In the genomic region with DNA sequence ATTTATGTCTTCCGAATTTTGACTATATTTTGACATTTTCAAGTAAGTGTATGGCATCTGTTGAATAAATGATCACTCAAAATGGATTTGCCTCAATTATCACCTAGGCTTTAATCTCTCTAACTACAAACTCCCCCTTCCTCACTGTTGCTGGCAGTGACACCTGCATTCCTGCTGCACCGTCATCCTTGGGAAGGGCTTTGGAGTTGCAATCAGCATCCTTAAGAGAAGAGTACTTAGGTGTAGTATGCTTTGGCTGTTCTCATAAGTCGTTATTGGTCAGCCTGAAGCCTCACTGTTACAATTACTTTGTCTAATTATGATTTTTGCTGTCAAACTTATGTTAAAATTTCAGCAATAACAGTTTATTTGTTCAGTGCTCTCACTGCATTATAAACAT, we compare ENCODE assay signal across 31 cellular contexts.
"Had no signal": no experiment of that assay in that cellular context is flagged by ENCODE, and none has a peak within 500 bp of the region (broad histone marks: within the 10 kb centered on the region; RNA-seq: fewer than 3 reads in every experiment).

No MANE protein-coding gene starts in this region.

- DNase-seq: activated B cell treated with CpG ODN at 0.5 μM for 24 hours; activated CD4-positive, alpha-beta memory T cell treated with anti-CD3 and anti-CD28 coated beads for 36 hours; activated CD4-positive, alpha-beta T cell treated with anti-CD3 and anti-CD28 coated beads for 4 hours; activated CD4-positive, alpha-beta T cell treated with anti-CD3 and anti-CD28 coated beads, Interleukin-2, amount 10 ng/mL, durations not matched to agents 24 days and 14 days; activated CD4-positive, alpha-beta T cell treated with anti-CD3 and anti-CD28 coated beads, Interleukin-2, amount 50 U/mL, for 1 hour; activated CD4-positive, alpha-beta T cell treated with anti-CD3 and anti-CD28 coated beads, Interleukin-2, amount 50 U/mL, for 4 hours; activated CD4-positive, CD25-positive, alpha-beta regulatory T cell treated with anti-CD3 and anti-CD28 coated beads, Interleukin-2, amount 50 U/mL, for 72 hours; activated CD8-positive, alpha-beta memory T cell treated with anti-CD3 and anti-CD28 coated beads, Interleukin-2, amount 50 U/mL, for 4 hours; activated CD8-positive, alpha-beta T cell treated with anti-CD3 and anti-CD28 coated beads for 36 hours; activated effector memory CD4-positive, alpha-beta T cell treated with anti-CD3 and anti-CD28 coated beads, Interleukin-2, amount 50 U/mL, for 16 hours; activated naive CD4-positive, alpha-beta T cell treated with anti-CD3 and anti-CD28 coated beads, Interleukin-2, amount 10 ng/mL, durations not matched to agents 7 days and 5 days; activated naive CD4-positive, alpha-beta T cell treated with Interleukin-2 at 50 U/mL for 16 hours; activated naive CD8-positive, alpha-beta T cell treated with anti-CD3 and anti-CD28 coated beads for 36 hours; activated T-cell treated with anti-CD3 and anti-CD28 coated beads for 4 hours; activated T-cell treated with anti-CD3 and anti-CD28 coated beads, Interleukin-2, amount 50 U/mL, for 1 hour; activated T-cell treated with anti-CD3 and anti-CD28 coated beads, Interleukin-2, amount 50 U/mL, for 4 hours; activated T-cell treated with anti-CD3 and anti-CD28 coated beads, Interleukin-2, amount 50 U/mL, for 72 hours; adrenal gland; amniotic stem cell; caudate nucleus; cerebellar nuclear complex; SW 1271; T-helper 1 cell; T-helper 2 cell; T-helper 9 cell had no signal

- H3K27ac ChIP-seq: adrenal gland, ascending aorta, cardiac muscle cell, VCaP had no signal

- H3K27me3 ChIP-seq: adrenal gland, ascending aorta, cardiac muscle cell had no signal

- H3K4me1 ChIP-seq: adrenal gland, ascending aorta had no signal

- H3K9me3 ChIP-seq: adrenal gland, ascending aorta had no signal

- H3K36me3 ChIP-seq: adrenal gland, ascending aorta, cardiac muscle cell had no signal

- ATAC-seq: activated CD8-positive, alpha-beta T cell treated with anti-CD3 and anti-CD28 coated beads for 36 hours; activated T-cell treated with anti-CD3 and anti-CD28 coated beads, Interleukin-2, amount 50 U/mL, for 4 hours; activated T-cell treated with anti-CD3 and anti-CD28 coated beads, Interleukin-2, amount 50 U/mL, for 72 hours; activated T-helper 17 cell treated with anti-CD3 and anti-CD28 coated beads, Interleukin-2, amount 50 U/mL, for 72 hours had no signal

- FAIRE-seq: bronchial epithelial cell, TTC549 had no signal

- H3K4me3 ChIP-seq: adrenal gland, ascending aorta, cardiac muscle cell had no signal
